Comparison of ENCODE assay signal across 1 cellular context in the genomic region with DNA sequence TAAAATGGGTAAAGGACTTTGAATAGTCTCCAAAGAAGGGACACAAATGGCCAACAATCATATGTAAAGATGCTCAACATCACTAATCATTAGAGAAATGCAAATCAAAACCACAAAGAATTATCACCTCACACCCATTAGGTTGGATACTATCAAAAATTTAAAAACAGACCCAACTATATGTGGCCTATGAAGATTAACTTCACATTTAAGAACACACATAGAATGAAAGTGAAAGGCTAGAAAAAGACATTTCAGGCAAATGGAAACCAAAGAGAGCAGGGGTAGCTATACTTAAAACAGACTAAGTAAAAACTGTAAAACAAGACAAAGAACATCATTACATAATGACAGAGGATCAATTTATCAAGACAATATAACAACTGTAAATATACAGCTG.
TF ChIP-seq lines count a peak whose summit lies in the region.

No MANE protein-coding gene starts in this region.

TF ChIP-seq in GM12878, 131 proteins besides CTCF, POLR2A, EP300 and RAD21:
- TF ChIP-seq HDAC6 (IDR thresholded peaks at IDR 0.05; ENCODE audit: unreplicated experiment) (no peak), REST (IDR thresholded peaks at IDR 0.05; ENCODE audit: low read depth, low read length) (no peak), POLR2AphosphoS5 (IDR thresholded peaks at IDR 0.05; ENCODE audit: low read length) (no peak), ATF2 (IDR thresholded peaks at IDR 0.05; ENCODE audit: low read length) (no peak), ZNF384 (IDR thresholded peaks at IDR 0.05; ENCODE audit: borderline replicate concordance, low read depth, low read length) (no peak)
- TF ChIP-seq, protein P1, sequence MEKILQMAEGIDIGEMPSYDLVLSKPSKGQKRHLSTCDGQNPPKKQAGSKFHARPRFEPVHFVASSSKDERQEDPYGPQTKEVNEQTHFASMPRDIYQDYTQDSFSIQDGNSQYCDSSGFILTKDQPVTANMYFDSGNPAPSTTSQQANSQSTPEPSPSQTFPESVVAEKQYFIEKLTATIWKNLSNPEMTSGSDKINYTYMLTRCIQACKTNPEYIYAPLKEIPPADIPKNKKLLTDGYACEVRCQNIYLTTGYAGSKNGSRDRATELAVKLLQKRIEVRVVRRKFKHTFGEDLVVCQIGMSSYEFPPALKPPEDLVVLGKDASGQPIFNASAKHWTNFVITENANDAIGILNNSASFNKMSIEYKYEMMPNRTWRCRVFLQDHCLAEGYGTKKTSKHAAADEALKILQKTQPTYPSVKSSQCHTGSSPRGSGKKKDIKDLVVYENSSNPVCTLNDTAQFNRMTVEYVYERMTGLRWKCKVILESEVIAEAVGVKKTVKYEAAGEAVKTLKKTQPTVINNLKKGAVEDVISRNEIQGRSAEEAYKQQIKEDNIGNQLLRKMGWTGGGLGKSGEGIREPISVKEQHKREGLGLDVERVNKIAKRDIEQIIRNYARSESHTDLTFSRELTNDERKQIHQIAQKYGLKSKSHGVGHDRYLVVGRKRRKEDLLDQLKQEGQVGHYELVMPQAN (conservative IDR thresholded peaks at IDR 0.05) = no peak
